Comparison of ENCODE assay signal across 1 cellular context in genomic region chr6:73610444-73611275, GRCh38.
TF ChIP-seq lines count a peak whose summit lies in the region.

No MANE protein-coding gene starts in this region.

TF ChIP-seq in H1, 55 proteins besides CTCF, POLR2A, EP300 and RAD21 (continued from another document):
- no peak for TF ChIP-seq SIX5 (IDR thresholded peaks at IDR 0.05; ENCODE audit: low read depth, low read length)
- TF ChIP-seq ASH2L (IDR thresholded peaks at IDR 0.05; ENCODE audit: low read length), result no peak
TF ChIP-seq in H1: peak in this region for 0.
